ENCODE assay signal across 8 cellular contexts in the genomic region with DNA sequence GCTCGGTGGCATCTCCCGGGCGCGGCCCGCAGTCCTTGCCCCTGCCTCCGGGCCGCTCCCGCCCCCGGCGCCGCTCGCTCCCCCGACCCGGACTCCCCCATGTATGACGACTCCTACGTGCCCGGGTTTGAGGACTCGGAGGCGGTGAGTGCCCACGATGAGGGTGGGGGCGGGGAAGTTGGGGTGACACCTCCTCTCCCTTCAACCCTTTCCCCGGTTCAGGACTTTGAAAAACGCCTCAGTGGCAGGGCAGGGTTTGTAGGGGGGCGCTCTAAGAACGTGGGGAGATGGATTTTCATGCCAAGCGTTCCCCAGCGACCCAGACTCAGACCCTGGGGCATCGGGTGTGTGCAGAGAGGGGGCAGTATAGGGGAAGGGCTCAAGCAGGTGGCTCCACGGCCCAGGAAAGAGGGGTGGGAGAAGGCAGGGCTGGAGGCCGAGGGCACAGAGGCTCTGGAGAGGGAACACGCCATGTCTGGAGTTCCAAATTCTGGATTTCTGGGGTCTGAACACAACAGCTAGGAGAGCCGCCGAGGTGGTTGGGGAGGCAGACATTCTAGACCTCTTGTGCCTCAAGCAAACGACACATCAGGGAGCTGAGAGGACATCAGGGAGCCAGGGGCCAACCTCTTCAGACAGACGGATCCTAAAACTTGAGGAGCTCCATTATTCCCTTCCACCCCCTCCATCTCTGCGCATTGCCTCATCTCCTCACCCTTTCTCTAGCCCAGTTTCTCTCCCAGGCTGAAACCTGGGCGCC. TPM values are rescaled to one million over a fixed set of nuclear protein-coding genes. Genes with fewer than 3 reads are reported as not detected.
DNase-seq lines count a peak whose midpoint lies in the region; ATAC-seq lines count a peak whose summit lies in the region.

No MANE protein-coding gene starts in this region.

- H3K27ac ChIP-seq in BLaER1 = peak overlapping the region; percentile 71
- H3K27ac ChIP-seq in iPS-20b (ENCODE audit: low read length) = no peak overlapping the region

- peak overlapping the region; percentile 75 for H3K4me3 ChIP-seq in BLaER1
- H3K4me3 ChIP-seq in iPS-20b (ENCODE audit: low read length) = peak overlapping the region; percentile 81

- no peak for DNase-seq in activated T-helper 2 cell treated with anti-CD3 and anti-CD28 coated beads, Interferon-gamma antibody, Interleukin-2, Interleukin-4, amounts not matched to agents 10 μg/mL and 5 μg/mL and 100 μg/mL, durations not matched to agents 14 hours and 24 hours and 36 hours (ENCODE audit: low spot score)
- DNase-seq in stimulated activated CD8-positive, alpha-beta memory T cell treated with anti-CD3 and anti-CD28 coated beads, Interleukin-12 subunit alpha, Interleukin-12 subunit beta, amount 100 ng/mL, for 1 hour (ENCODE audit: low read depth) = peak; percentile 13
- DNase-seq in UCSD-AML1 (lab: John Stamatoyannopoulos, UW; ENCODE audit: unreplicated experiment) (no peak), GM19238 (ENCODE audit: insufficient read length, low spot score) (no peak)

- H3K9me3 ChIP-seq in BLaER1 = no peaks in the 10 kb centered on the region
- H3K9me3 ChIP-seq in iPS-20b (ENCODE audit: insufficient read depth, low read depth, low read length) = no peaks in the 10 kb centered on the region

- H3K9ac ChIP-seq in BLaER1 (peak overlapping the region; percentile 84), iPS-20b (ENCODE audit: low read depth, low read length) (peak overlapping the region; percentile 47; the same call in 1 of the 2 replicates)

- intact Hi-C loops in activated T-helper 2 cell treated with anti-CD3 and anti-CD28 coated beads, Interferon-gamma antibody, Interleukin-2, Interleukin-4, amounts not matched to agents 10 μg/mL and 5 μg/mL and 100 μg/mL, durations not matched to agents 14 hours and 24 hours and 36 hours (cut with micrococcal nuclease) = no loop called here

- H3K4me1 ChIP-seq in BLaER1 (peaks cover 47% of the 10 kb centered on the region), iPS-20b (ENCODE audit: insufficient read depth, low read length) (peaks cover 6% of the 10 kb centered on the region; the same call in 1 of the 2 replicates)

- ATAC-seq in HG03432 (IDR thresholded peaks at IDR 0.05; ENCODE audit: unreplicated experiment) (peak; percentile 2), HG03108 (IDR thresholded peaks at IDR 0.05; ENCODE audit: unreplicated experiment) (no peak)

- peak overlapping the region; percentile 90 for H3K4me2 ChIP-seq in BLaER1

- H3K27me3 ChIP-seq in BLaER1 (no peaks in the 10 kb centered on the region), iPS-20b (ENCODE audit: insufficient read depth, low read length) (peaks cover 47% of the 10 kb centered on the region)

- H3K27ac Mint-ChIP-seq in activated T-helper 2 cell treated with anti-CD3 and anti-CD28 coated beads, Interferon-gamma antibody, Interleukin-2, Interleukin-4, amounts not matched to agents 10 μg/mL and 5 μg/mL and 100 μg/mL, durations not matched to agents 14 hours and 24 hours and 36 hours = no peak overlapping the region

- H3K4me1 Mint-ChIP-seq in activated T-helper 2 cell treated with anti-CD3 and anti-CD28 coated beads, Interferon-gamma antibody, Interleukin-2, Interleukin-4, amounts not matched to agents 10 μg/mL and 5 μg/mL and 100 μg/mL, durations not matched to agents 14 hours and 24 hours and 36 hours (ENCODE audit: low read depth) = peaks cover 21% of the 10 kb centered on the region

- H3K4me3 Mint-ChIP-seq in activated T-helper 2 cell treated with anti-CD3 and anti-CD28 coated beads, Interferon-gamma antibody, Interleukin-2, Interleukin-4, amounts not matched to agents 10 μg/mL and 5 μg/mL and 100 μg/mL, durations not matched to agents 14 hours and 24 hours and 36 hours (ENCODE audit: low read depth) = peak overlapping the region; percentile 76

- H3K36me3 Mint-ChIP-seq in activated T-helper 2 cell treated with anti-CD3 and anti-CD28 coated beads, Interferon-gamma antibody, Interleukin-2, Interleukin-4, amounts not matched to agents 10 μg/mL and 5 μg/mL and 100 μg/mL, durations not matched to agents 14 hours and 24 hours and 36 hours (ENCODE audit: low read depth) = no peaks in the 10 kb centered on the region

- peaks cover 34% of the 10 kb centered on the region for H3K36me3 ChIP-seq in BLaER1
- H3K36me3 ChIP-seq in iPS-20b (ENCODE audit: insufficient read depth, low read depth, low read length) = no peaks in the 10 kb centered on the region

- peaks cover 28% of the 10 kb centered on the region for H3K27me3 Mint-ChIP-seq in activated T-helper 2 cell treated with anti-CD3 and anti-CD28 coated beads, Interferon-gamma antibody, Interleukin-2, Interleukin-4, amounts not matched to agents 10 μg/mL and 5 μg/mL and 100 μg/mL, durations not matched to agents 14 hours and 24 hours and 36 hours (ENCODE audit: low read depth)

- peaks cover 46% of the 10 kb centered on the region for H4K20me1 ChIP-seq in BLaER1

- H3K9me3 Mint-ChIP-seq in activated T-helper 2 cell treated with anti-CD3 and anti-CD28 coated beads, Interferon-gamma antibody, Interleukin-2, Interleukin-4, amounts not matched to agents 10 μg/mL and 5 μg/mL and 100 μg/mL, durations not matched to agents 14 hours and 24 hours and 36 hours = no peaks in the 10 kb centered on the region

RNA-seq across cellular contexts. Expression of a gene that starts 0.7 kb away (rescaled TPM):
- 11.5 and 13.1 TPM in 2 replicates for total RNA-seq in activated T-helper 2 cell treated with anti-CD3 and anti-CD28 coated beads, Interferon-gamma antibody, Interleukin-2, Interleukin-4, amounts not matched to agents 10 μg/mL and 5 μg/mL and 100 μg/mL, durations not matched to agents 14 hours and 24 hours and 36 hours

RNA-seq across cellular contexts. Expression of a gene that starts 30.1 kb away (rescaled TPM):
- total RNA-seq in activated T-helper 2 cell treated with anti-CD3 and anti-CD28 coated beads, Interferon-gamma antibody, Interleukin-2, Interleukin-4, amounts not matched to agents 10 μg/mL and 5 μg/mL and 100 μg/mL, durations not matched to agents 14 hours and 24 hours and 36 hours = 0.39 and 0.55 TPM in 2 replicates

RNA-seq across cellular contexts. Expression of a gene that starts 33.0 kb away (rescaled TPM):
- total RNA-seq in activated T-helper 2 cell treated with anti-CD3 and anti-CD28 coated beads, Interferon-gamma antibody, Interleukin-2, Interleukin-4, amounts not matched to agents 10 μg/mL and 5 μg/mL and 100 μg/mL, durations not matched to agents 14 hours and 24 hours and 36 hours = 114 and 124 TPM in 2 replicates

RNA-seq across cellular contexts. Expression of a gene that starts 46.7 kb away (rescaled TPM):
- 3.5 and 4.7 TPM in 2 replicates for total RNA-seq in activated T-helper 2 cell treated with anti-CD3 and anti-CD28 coated beads, Interferon-gamma antibody, Interleukin-2, Interleukin-4, amounts not matched to agents 10 μg/mL and 5 μg/mL and 100 μg/mL, durations not matched to agents 14 hours and 24 hours and 36 hours
